In genomic region chr19:42400404-42400803, GRCh38 we compare ENCODE assay signal across 23 cellular contexts. TPM values are rescaled to one million over a fixed set of nuclear protein-coding genes. Genes with fewer than 3 reads are reported as not detected.
DNase-seq lines count a peak whose midpoint lies in the region; ATAC-seq and TF ChIP-seq lines count a peak whose summit lies in the region.
"Had no signal": no experiment of that assay in that cellular context is flagged by ENCODE, and none has a peak within 500 bp of the region (broad histone marks: within the 10 kb centered on the region; RNA-seq: fewer than 3 reads in every experiment).

No MANE protein-coding gene starts in this region.

- H3K27ac ChIP-seq in CD4-positive, CD25-positive, alpha-beta regulatory T cell (ENCODE audit: insufficient read depth, low read length, poor library complexity, severe bottlenecking), result no peak overlapping the region
- 0 out of 2 replicates have a peak overlapping the region, but pooled peaks have one; percentile 33 for H3K27ac ChIP-seq in GM23338 (ENCODE audit: low read depth)
- H3K27ac ChIP-seq in prostate gland, result no peak overlapping the region

- no peak for TF ChIP-seq CTCF in GM23338 (conservative IDR thresholded peaks at IDR 0.05; ENCODE audit: low read depth in 2 of 2)
- no peak for TF ChIP-seq CTCF in nephron (IDR thresholded peaks at IDR 0.05; ENCODE audit: unreplicated experiment in 3 of 3)
- TF ChIP-seq CTCF in prostate gland (IDR thresholded peaks at IDR 0.05), result no peak

- H3K27me3 ChIP-seq in CD4-positive, CD25-positive, alpha-beta regulatory T cell (ENCODE audit: control insufficient read depth, insufficient read depth, low read length), result no peaks in the 10 kb centered on the region
- H3K27me3 ChIP-seq in GM23338 (ENCODE audit: insufficient read depth), result peaks cover 16% of the 10 kb centered on the region; the same call in 1 of the 2 replicates
- no peaks in the 10 kb centered on the region for H3K27me3 ChIP-seq in prostate gland (replicated peaks; ENCODE audit: insufficient read depth)
- H3K27me3 ChIP-seq: spleen, stomach had no signal

- H3K9me3 Mint-ChIP-seq in CD4-positive, CD25-positive, alpha-beta regulatory T cell, result no peaks in the 10 kb centered on the region
- H3K9me3 Mint-ChIP-seq in GM23338 (peaks cover 3% of the 10 kb centered on the region; the same call in 2 of the 3 replicates), nephron (no peaks in the 10 kb centered on the region)
- H3K9me3 Mint-ChIP-seq in activated naive CD8-positive, alpha-beta T cell treated with anti-CD3 and anti-CD28 coated beads, Interleukin-2, amount 50 U/mL, for 24 hours, result no peaks in the 10 kb centered on the region
- H3K9me3 Mint-ChIP-seq: activated naive CD4-positive, alpha-beta T cell treated with anti-CD3 and anti-CD28 coated beads, Interleukin-2, amount 50 U/mL, for 24 hours had no signal

- H3K79me2 ChIP-seq in GM23338 (replicated peaks; ENCODE audit: insufficient read depth), result peaks cover 7% of the 10 kb centered on the region; the same call in 1 of the 2 replicates

- H3K36me3 ChIP-seq in CD4-positive, CD25-positive, alpha-beta regulatory T cell (ENCODE audit: control insufficient read depth, insufficient read depth, low read length), result peaks cover 3% of the 10 kb centered on the region
- no peaks in the 10 kb centered on the region for H3K36me3 ChIP-seq in GM23338 (ENCODE audit: insufficient read depth)
- H3K36me3 ChIP-seq in prostate gland, result no peaks in the 10 kb centered on the region

- H3K9me2 ChIP-seq in GM23338 (ENCODE audit: insufficient read depth), result no peaks in the 10 kb centered on the region

- 93% methylated on average over 1 of the region's 1 CpG for WGBS in prostate gland

- no peak overlapping the region for H3K4me3 ChIP-seq in CD4-positive, CD25-positive, alpha-beta regulatory T cell (ENCODE audit: low read depth, low read length)
- H3K4me3 ChIP-seq in GM23338 (no peak overlapping the region; the same call in 1 of the 2 replicates), prostate gland (no peak overlapping the region)

- H3F3A ChIP-seq in GM23338 (replicated peaks; ENCODE audit: low read depth), result peaks cover 12% of the 10 kb centered on the region

- peak overlapping the region; percentile 80 to 93 (median 84) for H3K4me3 Mint-ChIP-seq in CD4-positive, CD25-positive, alpha-beta regulatory T cell
- peak overlapping the region; percentile 31; the same call in 1 of the 3 replicates for H3K4me3 Mint-ChIP-seq in GM23338
- H3K4me3 Mint-ChIP-seq in activated naive CD8-positive, alpha-beta T cell treated with anti-CD3 and anti-CD28 coated beads, Interleukin-2, amount 50 U/mL, for 24 hours, result peak overlapping the region; percentile 20
- H3K4me3 Mint-ChIP-seq in nephron, result peak overlapping the region; percentile 61 to 84 (median 72)

- H3K4me1 ChIP-seq in CD4-positive, CD25-positive, alpha-beta regulatory T cell (ENCODE audit: control insufficient read depth, insufficient read depth, low read length, poor library complexity, severe bottlenecking), result peaks cover 33% of the 10 kb centered on the region
- H3K4me1 ChIP-seq in GM23338 (ENCODE audit: insufficient read depth) (peaks cover 17% of the 10 kb centered on the region), prostate gland (replicated peaks) (no peaks in the 10 kb centered on the region)

- H2AFZ ChIP-seq in GM23338, result no peak overlapping the region

- H4K20me1 ChIP-seq in GM23338 (replicated peaks; ENCODE audit: insufficient read depth), result peaks cover 6% of the 10 kb centered on the region; the same call in 1 of the 2 replicates

- peak overlapping the region in 2 of 3 donors; percentile 80 to 93 for H3K27ac Mint-ChIP-seq in CD4-positive, CD25-positive, alpha-beta regulatory T cell
- H3K27ac Mint-ChIP-seq in GM23338 (no peak overlapping the region), nephron (no peak overlapping the region)
- H3K27ac Mint-ChIP-seq in activated naive CD8-positive, alpha-beta T cell treated with anti-CD3 and anti-CD28 coated beads, Interleukin-2, amount 50 U/mL, for 24 hours, result no peak overlapping the region
- H3K27ac Mint-ChIP-seq: activated naive CD4-positive, alpha-beta T cell treated with anti-CD3 and anti-CD28 coated beads, Interleukin-2, amount 50 U/mL, for 24 hours had no signal

- no peak for TF ChIP-seq POLR2A in prostate gland (IDR thresholded peaks at IDR 0.05)

- H3K36me3 Mint-ChIP-seq in CD4-positive, CD25-positive, alpha-beta regulatory T cell, result peaks cover 7% of the 10 kb centered on the region
- H3K36me3 Mint-ChIP-seq in GM23338 (ENCODE audit: low read depth), result peaks cover 24% of the 10 kb centered on the region
- H3K36me3 Mint-ChIP-seq in activated naive CD8-positive, alpha-beta T cell treated with anti-CD3 and anti-CD28 coated beads, Interleukin-2, amount 50 U/mL, for 24 hours (ENCODE audit: low read depth), result peaks cover 2% of the 10 kb centered on the region
- peaks cover 8% of the 10 kb centered on the region for H3K36me3 Mint-ChIP-seq in nephron (ENCODE audit: low read depth)
- H3K36me3 Mint-ChIP-seq: activated naive CD4-positive, alpha-beta T cell treated with anti-CD3 and anti-CD28 coated beads, Interleukin-2, amount 50 U/mL, for 24 hours had no signal

- no peak for ATAC-seq in CD4-positive, CD25-positive, alpha-beta regulatory T cell (ENCODE audit: low read depth in 2 of 2)
- no peak for ATAC-seq in GM23338
- no peak for ATAC-seq in activated naive CD8-positive, alpha-beta T cell treated with anti-CD3 and anti-CD28 coated beads, Interleukin-2, amount 50 U/mL, for 24 hours
- no peak for ATAC-seq in HG03045 (IDR thresholded peaks at IDR 0.05; ENCODE audit: unreplicated experiment)
- ATAC-seq: left colon had no signal

- peaks cover 15 to 55% (median 38%) of the 10 kb centered on the region in 4 donors for H3K4me1 Mint-ChIP-seq in CD4-positive, CD25-positive, alpha-beta regulatory T cell
- H3K4me1 Mint-ChIP-seq in GM23338 (peaks cover 34% of the 10 kb centered on the region), nephron (peaks cover 24% of the 10 kb centered on the region)
- peaks cover 35% of the 10 kb centered on the region for H3K4me1 Mint-ChIP-seq in activated naive CD8-positive, alpha-beta T cell treated with anti-CD3 and anti-CD28 coated beads, Interleukin-2, amount 50 U/mL, for 24 hours

- intact Hi-C loops in prostate gland (cut with DNase I), result no loop called here

- no peaks in the 10 kb centered on the region for H3K27me3 Mint-ChIP-seq in CD4-positive, CD25-positive, alpha-beta regulatory T cell
- H3K27me3 Mint-ChIP-seq in GM23338 (ENCODE audit: insufficient read depth, low read depth, poor library complexity) (peaks cover 45% of the 10 kb centered on the region), nephron (ENCODE audit: low read depth) (peaks cover 9% of the 10 kb centered on the region)
- no peaks in the 10 kb centered on the region for H3K27me3 Mint-ChIP-seq in activated naive CD8-positive, alpha-beta T cell treated with anti-CD3 and anti-CD28 coated beads, Interleukin-2, amount 50 U/mL, for 24 hours
- H3K27me3 Mint-ChIP-seq: activated naive CD4-positive, alpha-beta T cell treated with anti-CD3 and anti-CD28 coated beads, Interleukin-2, amount 50 U/mL, for 24 hours had no signal

- H3K4me2 ChIP-seq in GM23338, result peak overlapping the region; percentile 91

- DNase-seq in CD4-positive, CD25-positive, alpha-beta regulatory T cell, result no peak
- DNase-seq in GM23338 (ENCODE audit: low spot score) (no peak), MV-4-11 (lab: John Stamatoyannopoulos, UW) (no peak), prostate gland (ENCODE audit: low spot score) (no peak)
- DNase-seq in activated naive CD8-positive, alpha-beta T cell treated with anti-CD3 and anti-CD28 coated beads, Interleukin-2, amount 50 U/mL, for 24 hours, result no peak
- DNase-seq: activated T-cell treated with anti-CD3 and anti-CD28 coated beads, Interleukin-2, amount 50 U/mL, for 1 hour; IMR-90; left colon; mesendoderm; NCI-H2227 treated with DMSO at 0.1 percent for 48 hours; NCI-H82; retina; SIG-M5; stimulated activated CD4-positive, alpha-beta T cell treated with anti-CD3 and anti-CD28 coated beads, Interleukin-4, amount 100 ng/mL, for 24 hours; stomach; T-helper 1 cell; trophoblast cell had no signal

- H3K9me3 ChIP-seq in CD4-positive, CD25-positive, alpha-beta regulatory T cell (ENCODE audit: control insufficient read depth in 2 of 2, low read length in 2 of 2), result no peaks in the 10 kb centered on the region
- H3K9me3 ChIP-seq in prostate gland, result no peaks in the 10 kb centered on the region
- H3K9me3 ChIP-seq: spleen, stomach had no signal

TF ChIP-seq in GM23338, 12 proteins besides CTCF, POLR2A, EP300 and RAD21 (continues in another document):
- no peak for TF ChIP-seq ETS1 (IDR thresholded peaks at IDR 0.05)

RNA-seq across cellular contexts. Expression of gene CNFN, which starts 10.3 kb away (rescaled TPM):
- total RNA-seq in CD4-positive, CD25-positive, alpha-beta regulatory T cell, result not detected
- polyA plus RNA-seq in CD4-positive, CD25-positive, alpha-beta regulatory T cell, result under 1 TPM in 2 of 4 donors, not detected in 2; 0.49 TPM
- 6.7 TPM in 1 of 2 replicates, not detected in the other for total RNA-seq in GM23338 (2014; rRNA removed; shearing (Covaris generic))
- 54.5 and 71.5 TPM in 2 replicates for polyA plus RNA-seq in GM23338 (2016; fragmentation: Nextera tagmentation; extraction: Ambion mirVana)
- 1 to 10 TPM; 3.4 to 9.4 TPM for total RNA-seq in prostate gland
- total RNA-seq: fibroblast of lung, glomerular endothelial cell, IMR-90 had no signal
- polyA plus RNA-seq: fibroblast of lung had no signal

RNA-seq across cellular contexts. Expression of gene LIPE, which starts 26.8 kb away (rescaled TPM):
- total RNA-seq in CD4-positive, CD25-positive, alpha-beta regulatory T cell, result 13.2 TPM
- 1 to 10 TPM; 3.0 to 7.1 (median 5.4) TPM for polyA plus RNA-seq in CD4-positive, CD25-positive, alpha-beta regulatory T cell
- total RNA-seq in GM23338 (2014; rRNA removed; shearing (Covaris generic)), result 10.9 and 16.2 TPM in 2 replicates
- polyA plus RNA-seq in GM23338 (2016; fragmentation: Nextera tagmentation; extraction: Ambion mirVana), result 4.3 and 5.8 TPM in 2 replicates
- total RNA-seq in prostate gland, result 10 to 100 TPM; 10.2 to 24.8 TPM

RNA-seq across cellular contexts. Expression of gene CXCL17, which starts 42.3 kb away (rescaled TPM):
- total RNA-seq in CD4-positive, CD25-positive, alpha-beta regulatory T cell, result not detected
- under 1 TPM in 1 of 4 donors, not detected in 3; 0.28 TPM for polyA plus RNA-seq in CD4-positive, CD25-positive, alpha-beta regulatory T cell
- not detected in 2 replicates for total RNA-seq in GM23338 (2014; rRNA removed; shearing (Covaris generic))
- polyA plus RNA-seq in GM23338 (2016; fragmentation: Nextera tagmentation; extraction: Ambion mirVana), result 0.39 TPM in 1 of 2 replicates, not detected in the other
- total RNA-seq in prostate gland, result 1 to 10 TPM; 2.4 to 4.8 TPM
- total RNA-seq: fibroblast of lung, glomerular endothelial cell, IMR-90, left colon, spleen had no signal
- polyA plus RNA-seq: fibroblast of lung, IMR-90 had no signal

Comparison
In these comparisons a context has a peak if more than half of its experiments do, and no peak if none do; other contexts are left out.
1. H3K27ac Mint-ChIP-seq: peak in CD4-positive, CD25-positive, alpha-beta regulatory T cell (2 of 3); none in GM23338 (single experiment), activated naive CD8-positive, alpha-beta T cell treated with anti-CD3 and anti-CD28 coated beads, Interleukin-2, amount 50 U/mL, for 24 hours (single experiment) and nephron (0 of 3).
2. H3K4me3 Mint-ChIP-seq: peak in every context shown above with its lines; median percentile 84 in CD4-positive, CD25-positive, alpha-beta regulatory T cell; 72 in nephron; 31 in GM23338; 20 in activated naive CD8-positive, alpha-beta T cell treated with anti-CD3 and anti-CD28 coated beads, Interleukin-2, amount 50 U/mL, for 24 hours.